Comparison of ENCODE assay signal across 7 cellular contexts in genomic region chr1:2133039-2133878, GRCh38.
DNase-seq lines count a peak whose midpoint lies in the region; ATAC-seq lines count a peak whose summit lies in the region.

No MANE protein-coding gene starts in this region.

- intact Hi-C loops in activated CD4-positive, alpha-beta T cell treated with anti-CD3 and anti-CD28 coated beads, Interleukin-2, amount 10 ng/mL, durations not matched to agents 24 days and 14 days (cut with micrococcal nuclease) = loop anchor here (1.0 kb wide), 1 partner anchor 393 kb away; the partner anchor contains the start of gene PANK4

- H3K4me1 Mint-ChIP-seq in activated CD4-positive, alpha-beta T cell treated with anti-CD3 and anti-CD28 coated beads, Interleukin-2, amount 10 ng/mL, durations not matched to agents 24 days and 14 days = peaks cover 4% of the 10 kb centered on the region

- H3K9me3 Mint-ChIP-seq in activated CD4-positive, alpha-beta T cell treated with anti-CD3 and anti-CD28 coated beads, Interleukin-2, amount 10 ng/mL, durations not matched to agents 24 days and 14 days = no peaks in the 10 kb centered on the region

- H3K4me3 Mint-ChIP-seq in activated CD4-positive, alpha-beta T cell treated with anti-CD3 and anti-CD28 coated beads, Interleukin-2, amount 10 ng/mL, durations not matched to agents 24 days and 14 days = peak overlapping the region; percentile 83

- ATAC-seq in GM18858 (IDR thresholded peaks at IDR 0.05; ENCODE audit: unreplicated experiment) (peak; percentile 74), HG03060 (IDR thresholded peaks at IDR 0.05; ENCODE audit: low read depth, unreplicated experiment) (peak; percentile 81), left lobe of liver (peak; percentile 78)

- H3K27ac Mint-ChIP-seq in activated CD4-positive, alpha-beta T cell treated with anti-CD3 and anti-CD28 coated beads, Interleukin-2, amount 10 ng/mL, durations not matched to agents 24 days and 14 days = peak overlapping the region; percentile 81

- peaks cover 2% of the 10 kb centered on the region for H3K27me3 Mint-ChIP-seq in activated CD4-positive, alpha-beta T cell treated with anti-CD3 and anti-CD28 coated beads, Interleukin-2, amount 10 ng/mL, durations not matched to agents 24 days and 14 days

- DNase-seq in NCI-H460 (ENCODE audit: extremely low read depth, low read depth) = peak; percentile 94
- DNase-seq in activated CD4-positive, alpha-beta T cell treated with anti-CD3 and anti-CD28 coated beads, Interleukin-2, amount 10 ng/mL, durations not matched to agents 24 days and 14 days = peak; percentile 99
- DNase-seq in dedifferentiated amniotic fluid mesenchymal stem cell (ENCODE audit: extremely low spot score) = peak; percentile 98
- DNase-seq in left lobe of liver (ENCODE audit: low spot score) = peak; percentile 88
- peak; percentile 97 for DNase-seq in stimulated activated CD4-positive, alpha-beta T cell treated with anti-CD3 and anti-CD28 coated beads, Interleukin-1b, Interleukin-23, amount 100 ng/mL, for 48 hours

- no peaks in the 10 kb centered on the region for H3K36me3 Mint-ChIP-seq in activated CD4-positive, alpha-beta T cell treated with anti-CD3 and anti-CD28 coated beads, Interleukin-2, amount 10 ng/mL, durations not matched to agents 24 days and 14 days (ENCODE audit: low read depth)

Comparison
In these comparisons a context has a peak if more than half of its experiments do, and no peak if none do; other contexts are left out.
1. Peak in every context shown above with its lines: DNase-seq and ATAC-seq.